17 cellular contexts compared by ENCODE assay signal in genomic region chr9:19967567-19968459, GRCh38.
DNase-seq lines count a peak whose midpoint lies in the region; ATAC-seq and TF ChIP-seq lines count a peak whose summit lies in the region.
"Had no signal": no experiment of that assay in that cellular context is flagged by ENCODE, and none has a peak within 500 bp of the region (broad histone marks: within the 10 kb centered on the region; RNA-seq: fewer than 3 reads in every experiment).

No MANE protein-coding gene starts in this region.

- ATAC-seq in GM21360 (IDR thresholded peaks at IDR 0.05; ENCODE audit: unreplicated experiment) (no peak), GM18907 (IDR thresholded peaks at IDR 0.05; ENCODE audit: unreplicated experiment) (no peak)
- ATAC-seq: K562 had no signal

- no peaks in the 10 kb centered on the region for H3K9me3 Mint-ChIP-seq in mesothelial cell of epicardium
- H3K9me3 Mint-ChIP-seq: CD4-positive, alpha-beta memory T cell had no signal

- H3K9me3 ChIP-seq in WERI-Rb-1 (ENCODE audit: severe bottlenecking), result no peaks in the 10 kb centered on the region
- H3K9me3 ChIP-seq: thyroid gland had no signal

- no peaks in the 10 kb centered on the region for H3K27me3 ChIP-seq in WERI-Rb-1 (ENCODE audit: insufficient read depth, low read depth, severe bottlenecking)
- H3K27me3 ChIP-seq: cardiac muscle cell, thyroid gland had no signal

- H3K4me1 Mint-ChIP-seq in mesothelial cell of epicardium, result peaks cover 28% of the 10 kb centered on the region
- H3K4me1 Mint-ChIP-seq: CD4-positive, alpha-beta memory T cell had no signal

- TF ChIP-seq CTCF in WERI-Rb-1 (IDR thresholded peaks at IDR 0.05; ENCODE audit: low read depth, low read length), result peak; percentile 36; the same call in 1 of the 2 replicates
- no peak for TF ChIP-seq CTCF in mesothelial cell of epicardium (IDR thresholded peaks at IDR 0.05; ENCODE audit: unreplicated experiment)

- no peak overlapping the region for H3K4me3 ChIP-seq in WERI-Rb-1 (ENCODE audit: low read depth, low read length)
- H3K4me3 ChIP-seq: cardiac muscle cell, K562, thyroid gland had no signal

- no peak overlapping the region for H3K4me3 Mint-ChIP-seq in mesothelial cell of epicardium
- H3K4me3 Mint-ChIP-seq: activated naive CD4-positive, alpha-beta T cell treated with anti-CD3 and anti-CD28 coated beads, Interleukin-2, amount 10 ng/mL, durations not matched to agents 7 days and 5 days; CD4-positive, alpha-beta memory T cell had no signal

- H3K27ac ChIP-seq in WERI-Rb-1, result no peak overlapping the region
- H3K27ac ChIP-seq: 22Rv1, cardiac muscle cell, thyroid gland had no signal

- H3K36me3 Mint-ChIP-seq in mesothelial cell of epicardium, result no peaks in the 10 kb centered on the region
- H3K36me3 Mint-ChIP-seq: CD4-positive, alpha-beta memory T cell had no signal

- H3K27ac Mint-ChIP-seq in mesothelial cell of epicardium, result peak overlapping the region; percentile 68
- H3K27ac Mint-ChIP-seq: activated naive CD4-positive, alpha-beta T cell treated with anti-CD3 and anti-CD28 coated beads, Interleukin-2, amount 10 ng/mL, durations not matched to agents 7 days and 5 days; CD4-positive, alpha-beta memory T cell had no signal

- DNase-seq in NCI-H1092 (lab: John Stamatoyannopoulos, UW) (peak; percentile 4), NCI-H1092 treated with DMSO at 0.1 percent for 48 hours (lab: John Stamatoyannopoulos, UW) (no peak), NCI-H146 treated with DMSO at 0.1 percent for 48 hours (lab: John Stamatoyannopoulos, UW; ENCODE audit: unreplicated experiment) (peak; percentile 28), WERI-Rb-1 (peak; percentile 57), mesothelial cell of epicardium (ENCODE audit: low spot score in 2 of 2, unreplicated experiment in 2 of 2) (no peak), T-helper 1 cell (no peak)
- DNase-seq: activated naive CD4-positive, alpha-beta T cell treated with anti-CD3 and anti-CD28 coated beads, Interleukin-2, amount 10 ng/mL, durations not matched to agents 7 days and 5 days; CD4-positive, alpha-beta memory T cell; NCI-H226; posterior cingulate gyrus; T-helper 9 cell had no signal

- H3K36me3 ChIP-seq in WERI-Rb-1, result no peaks in the 10 kb centered on the region
- H3K36me3 ChIP-seq: cardiac muscle cell, thyroid gland had no signal

- no peaks in the 10 kb centered on the region for H3K27me3 Mint-ChIP-seq in mesothelial cell of epicardium (ENCODE audit: low read depth)
- H3K27me3 Mint-ChIP-seq: CD4-positive, alpha-beta memory T cell had no signal

Comparison
In these comparisons a context has a peak if more than half of its experiments do, and no peak if none do; other contexts are left out.
1. DNase-seq: peak in NCI-H1092 (single experiment), NCI-H146 treated with DMSO at 0.1 percent for 48 hours (single experiment) and WERI-Rb-1 (single experiment); none in NCI-H1092 treated with DMSO at 0.1 percent for 48 hours (single experiment), mesothelial cell of epicardium (0 of 2) and T-helper 1 cell (0 of 5).